1 cellular context compared by ENCODE assay signal in genomic region chr17:45135192-45135977, GRCh38.
A peak's percentile ranks its signal among the peaks of the same experiment; 100 is the strongest.
TF ChIP-seq lines count a peak whose summit lies in the region.

A gene with protein sequence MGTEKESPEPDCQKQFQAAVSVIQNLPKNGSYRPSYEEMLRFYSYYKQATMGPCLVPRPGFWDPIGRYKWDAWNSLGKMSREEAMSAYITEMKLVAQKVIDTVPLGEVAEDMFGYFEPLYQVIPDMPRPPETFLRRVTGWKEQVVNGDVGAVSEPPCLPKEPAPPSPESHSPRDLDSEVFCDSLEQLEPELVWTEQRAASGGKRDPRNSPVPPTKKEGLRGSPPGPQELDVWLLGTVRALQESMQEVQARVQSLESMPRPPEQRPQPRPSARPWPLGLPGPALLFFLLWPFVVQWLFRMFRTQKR (plus strand): TSS chr17:45135687. CDS start chr17:45136145, 458 bp downstream.

TF ChIP-seq in HepG2, 621 proteins besides CTCF, POLR2A, EP300 and RAD21 (continued from another document and continues in another):
- peak; percentile 90 for TF ChIP-seq KLF6 (CRISPR knock-in tag; IDR thresholded peaks at IDR 0.05)
- no peak for TF ChIP-seq ZNF83 (CRISPR knock-in tag; IDR thresholded peaks at IDR 0.05; ENCODE audit: borderline replicate concordance)
- TF ChIP-seq ZNF562 (CRISPR knock-in tag; IDR thresholded peaks at IDR 0.05; ENCODE audit: borderline replicate concordance): no peak
- TF ChIP-seq ZNF101 (CRISPR knock-in tag; IDR thresholded peaks at IDR 0.05; ENCODE audit: borderline replicate concordance, low read depth): no peak
- TF ChIP-seq, protein P1, sequence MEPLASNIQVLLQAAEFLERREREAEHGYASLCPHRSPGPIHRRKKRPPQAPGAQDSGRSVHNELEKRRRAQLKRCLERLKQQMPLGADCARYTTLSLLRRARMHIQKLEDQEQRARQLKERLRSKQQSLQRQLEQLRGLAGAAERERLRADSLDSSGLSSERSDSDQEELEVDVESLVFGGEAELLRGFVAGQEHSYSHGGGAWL (CRISPR knock-in tag; IDR thresholded peaks at IDR 0.05): peak; percentile 92; the same call in 1 of the 2 replicates
- no peak for TF ChIP-seq ZNF724P (CRISPR knock-in tag; IDR thresholded peaks at IDR 0.05; ENCODE audit: borderline replicate concordance)
- TF ChIP-seq ZNF713 (CRISPR knock-in tag; IDR thresholded peaks at IDR 0.05): 0 out of 2 replicates have a peak, but pooled peaks have one; percentile 32
- TF ChIP-seq BCL3 (CRISPR knock-in tag; IDR thresholded peaks at IDR 0.05): peak; percentile 93
- TF ChIP-seq ZNF550 (CRISPR knock-in tag; IDR thresholded peaks at IDR 0.05; ENCODE audit: borderline replicate concordance): 0 out of 2 replicates have a peak, but pooled peaks have one; percentile 72
- TF ChIP-seq THAP9 (CRISPR knock-in tag; IDR thresholded peaks at IDR 0.05; ENCODE audit: borderline replicate concordance): peak; percentile 81
- TF ChIP-seq ZMYM4 (CRISPR knock-in tag; IDR thresholded peaks at IDR 0.05): peak; percentile 94
- no peak for TF ChIP-seq FOXK2 (IDR thresholded peaks at IDR 0.05)
- TF ChIP-seq PHF20 (CRISPR knock-in tag; IDR thresholded peaks at IDR 0.05): peak; percentile 79
- peak; percentile 95 for TF ChIP-seq IRF2 (CRISPR knock-in tag; IDR thresholded peaks at IDR 0.05)
- no peak for TF ChIP-seq ZNF672 (CRISPR knock-in tag; IDR thresholded peaks at IDR 0.05)
- TF ChIP-seq FOXA1 (IDR thresholded peaks at IDR 0.05): no peak
- TF ChIP-seq FOXA1 (CRISPR knock-in tag; IDR thresholded peaks at IDR 0.05): no peak
- no peak for TF ChIP-seq ATM (IDR thresholded peaks at IDR 0.05; ENCODE audit: borderline replicate concordance)
- TF ChIP-seq CBFB (CRISPR knock-in tag; IDR thresholded peaks at IDR 0.05): peak; percentile 91
- peak; percentile 65; the same call in 1 of the 2 replicates for TF ChIP-seq ZNF337 (CRISPR knock-in tag; IDR thresholded peaks at IDR 0.05; ENCODE audit: borderline replicate concordance, low read depth)
- TF ChIP-seq NFE2 (CRISPR knock-in tag; IDR thresholded peaks at IDR 0.05): no peak
- TF ChIP-seq SNAPC2 (CRISPR knock-in tag; IDR thresholded peaks at IDR 0.05): peak; percentile 86
- peak; percentile 33; the same call in 1 of the 2 replicates for TF ChIP-seq ZNF891 (CRISPR knock-in tag; IDR thresholded peaks at IDR 0.05)
- peak; percentile 98 for TF ChIP-seq STAG1 (CRISPR knock-in tag; IDR thresholded peaks at IDR 0.05)
- TF ChIP-seq GLI4 (CRISPR knock-in tag; IDR thresholded peaks at IDR 0.05; ENCODE audit: borderline replicate concordance): peak; percentile 97
- TF ChIP-seq, protein P2, sequence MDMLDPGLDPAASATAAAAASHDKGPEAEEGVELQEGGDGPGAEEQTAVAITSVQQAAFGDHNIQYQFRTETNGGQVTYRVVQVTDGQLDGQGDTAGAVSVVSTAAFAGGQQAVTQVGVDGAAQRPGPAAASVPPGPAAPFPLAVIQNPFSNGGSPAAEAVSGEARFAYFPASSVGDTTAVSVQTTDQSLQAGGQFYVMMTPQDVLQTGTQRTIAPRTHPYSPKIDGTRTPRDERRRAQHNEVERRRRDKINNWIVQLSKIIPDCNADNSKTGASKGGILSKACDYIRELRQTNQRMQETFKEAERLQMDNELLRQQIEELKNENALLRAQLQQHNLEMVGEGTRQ (IDR thresholded peaks at IDR 0.05; ENCODE audit: low read depth, low read length): no peak
- TF ChIP-seq, protein P2 (CRISPR knock-in tag; IDR thresholded peaks at IDR 0.05; ENCODE audit: borderline replicate concordance): peak; percentile 59; the same call in 1 of the 2 replicates
- TF ChIP-seq SRSF9 (IDR thresholded peaks at IDR 0.05; ENCODE audit: borderline replicate concordance, insufficient read depth, low read depth, low read length, poor library complexity, severe bottlenecking): no peak
- peak; percentile 51 for TF ChIP-seq RARA (CRISPR knock-in tag; IDR thresholded peaks at IDR 0.05)
- peak; percentile 88 for TF ChIP-seq PITX1 (CRISPR knock-in tag; IDR thresholded peaks at IDR 0.05)
- TF ChIP-seq ZBTB38 (CRISPR knock-in tag; IDR thresholded peaks at IDR 0.05): peak; percentile 82
- peak; percentile 98 for TF ChIP-seq EEA1 (CRISPR knock-in tag; IDR thresholded peaks at IDR 0.05; ENCODE audit: borderline replicate concordance)
- TF ChIP-seq MTF1 (CRISPR knock-in tag; IDR thresholded peaks at IDR 0.05): no peak
- peak; percentile 96 for TF ChIP-seq HES4 (CRISPR knock-in tag; IDR thresholded peaks at IDR 0.05; ENCODE audit: borderline replicate concordance)
- peak; percentile 24; the same call in 1 of the 2 replicates for TF ChIP-seq ZNF121 (CRISPR knock-in tag; IDR thresholded peaks at IDR 0.05)
- TF ChIP-seq THRA (CRISPR knock-in tag; IDR thresholded peaks at IDR 0.05; ENCODE audit: borderline replicate concordance): peak; percentile 81; the same call in 1 of the 2 replicates
- TF ChIP-seq ZNF124 (CRISPR knock-in tag; IDR thresholded peaks at IDR 0.05): peak; percentile 79
- no peak for TF ChIP-seq CBX1 (IDR thresholded peaks at IDR 0.05; ENCODE audit: low read depth)
- TF ChIP-seq ZNF24 (IDR thresholded peaks at IDR 0.05): no peak; the same call in 1 of the 2 replicates
- no peak for TF ChIP-seq RORA (CRISPR knock-in tag; IDR thresholded peaks at IDR 0.05)
- peak; percentile 81; the same call in 1 of the 2 replicates for TF ChIP-seq ZNF619 (CRISPR knock-in tag; IDR thresholded peaks at IDR 0.05)
- TF ChIP-seq ZNF264 (CRISPR knock-in tag; IDR thresholded peaks at IDR 0.05): 0 out of 2 replicates have a peak, but pooled peaks have one; percentile 57
- TF ChIP-seq POLR2AphosphoS5 (IDR thresholded peaks at IDR 0.05; ENCODE audit: low read depth, low read length): peak; percentile 93
- no peak for TF ChIP-seq KAT2B (IDR thresholded peaks at IDR 0.05; ENCODE audit: borderline replicate concordance, low read depth, low read length)
- TF ChIP-seq ZNF780A (CRISPR knock-in tag; IDR thresholded peaks at IDR 0.05): no peak
- TF ChIP-seq NFRKB (IDR thresholded peaks at IDR 0.05): no peak
- TF ChIP-seq CCDC6 (CRISPR knock-in tag; IDR thresholded peaks at IDR 0.05): peak; percentile 44; the same call in 1 of the 2 replicates
- peak; percentile 93 for TF ChIP-seq ZBTB42 (CRISPR knock-in tag; IDR thresholded peaks at IDR 0.05)
- peak; percentile 67; the same call in 1 of the 2 replicates for TF ChIP-seq NCOA1 (CRISPR knock-in tag; IDR thresholded peaks at IDR 0.05)
- TF ChIP-seq FOSL2 (CRISPR knock-in tag; IDR thresholded peaks at IDR 0.05): peak; percentile 74
- no peak; the same call in 1 of the 2 replicates for TF ChIP-seq ZNF12 (CRISPR knock-in tag; IDR thresholded peaks at IDR 0.05)
- TF ChIP-seq NR2F6 (IDR thresholded peaks at IDR 0.05): peak; percentile 77
- TF ChIP-seq NR2F6 (CRISPR knock-in tag; IDR thresholded peaks at IDR 0.05): peak; percentile 86
- peak; percentile 87 for TF ChIP-seq NFATC3 (CRISPR knock-in tag; IDR thresholded peaks at IDR 0.05)
- no peak for TF ChIP-seq ZNF367 (CRISPR knock-in tag; IDR thresholded peaks at IDR 0.05; ENCODE audit: borderline replicate concordance)
- no peak for TF ChIP-seq ZUFSP (CRISPR knock-in tag; IDR thresholded peaks at IDR 0.05; ENCODE audit: borderline replicate concordance)
- TF ChIP-seq TMF1 (CRISPR knock-in tag; IDR thresholded peaks at IDR 0.05; ENCODE audit: low read depth): no peak
- peak; percentile 98 for TF ChIP-seq FOXC1 (CRISPR knock-in tag; IDR thresholded peaks at IDR 0.05; ENCODE audit: borderline replicate concordance)
- TF ChIP-seq ZNF775 (CRISPR knock-in tag; IDR thresholded peaks at IDR 0.05; ENCODE audit: borderline replicate concordance): no peak
- peak; percentile 77 for TF ChIP-seq ZBTB20 (CRISPR knock-in tag; IDR thresholded peaks at IDR 0.05; ENCODE audit: borderline replicate concordance, low read depth)
- TF ChIP-seq PRDM10 (CRISPR knock-in tag; IDR thresholded peaks at IDR 0.05; ENCODE audit: low read depth): peak; percentile 92
- TF ChIP-seq SNAI1 (CRISPR knock-in tag; IDR thresholded peaks at IDR 0.05; ENCODE audit: borderline replicate concordance): no peak; the same call in 1 of the 2 replicates
- TF ChIP-seq MXI1 (IDR thresholded peaks at IDR 0.05; ENCODE audit: borderline replicate concordance, low read depth, low read length): peak; percentile 63; the same call in 2 of the 3 replicates
